In genomic region chr2:178934571-178934970, GRCh38 we compare ENCODE assay signal across 21 cellular contexts.
"Had no signal": no experiment of that assay in that cellular context is flagged by ENCODE, and none has a peak within 500 bp of the region (broad histone marks: within the 10 kb centered on the region; RNA-seq: fewer than 3 reads in every experiment).

No MANE protein-coding gene starts in this region.

- H3K36me3 ChIP-seq: esophagus muscularis mucosa, gastroesophageal sphincter, left lung, lower lobe of right lung had no signal

- H3K79me2 ChIP-seq: hepatocyte had no signal

- DNase-seq: dermis blood vessel endothelial cell; dorsolateral prefrontal cortex; effector CD4-positive, alpha-beta T cell; effector memory CD4-positive, alpha-beta T cell; foreskin keratinocyte; heart left ventricle; hypothalamus; immature natural killer cell; islet precursor cell; kidney; kidney glomerular epithelial cell; left lung; left ventricle myocardium superior; lower lobe of right lung; mesenchymal stem cell; mucosa of descending colon; naive thymus-derived CD4-positive, alpha-beta T cell had no signal

- H3K4me2 ChIP-seq: hepatocyte had no signal

- H2AFZ ChIP-seq: hepatocyte had no signal

- H3K4me3 ChIP-seq: coronary artery, dorsolateral prefrontal cortex, esophagus muscularis mucosa, gastroesophageal sphincter, heart left ventricle, hepatocyte, left lung, lower lobe of right lung, mucosa of descending colon had no signal

- H3K4me1 ChIP-seq: esophagus muscularis mucosa, foreskin keratinocyte, gastroesophageal sphincter, heart left ventricle, left lung, lower lobe of right lung had no signal

- H3K27me3 ChIP-seq: dorsolateral prefrontal cortex, esophagus muscularis mucosa, foreskin keratinocyte, gastroesophageal sphincter, heart left ventricle, hepatocyte, left lung had no signal

- H3K27ac ChIP-seq: coronary artery, dorsolateral prefrontal cortex, esophagus muscularis mucosa, foreskin keratinocyte, gastroesophageal sphincter, heart left ventricle, hepatocyte, left lung, lower lobe of right lung had no signal

- ATAC-seq: foreskin keratinocyte; gastroesophageal sphincter; heart left ventricle; left lung; left ventricle myocardium superior; lower lobe of right lung; mucosa of descending colon; naive thymus-derived CD4-positive, alpha-beta T cell had no signal
